ENCODE assay signal across 23 cellular contexts in genomic region chr2:65587779-65588178, GRCh38.
"Had no signal": no experiment of that assay in that cellular context is flagged by ENCODE, and none has a peak within 500 bp of the region (broad histone marks: within the 10 kb centered on the region; RNA-seq: fewer than 3 reads in every experiment).

No MANE protein-coding gene starts in this region.

- H3K27ac ChIP-seq: colonic mucosa, esophagus muscularis mucosa, foreskin keratinocyte, gastrocnemius medialis, heart right ventricle, left lung, lower lobe of right lung had no signal

- H3K36me3 Mint-ChIP-seq: mesothelial cell of epicardium; naive thymus-derived CD4-positive, alpha-beta T cell had no signal

- H3K36me3 ChIP-seq: colonic mucosa, esophagus muscularis mucosa, gastrocnemius medialis, heart right ventricle, left lung, lower lobe of right lung had no signal

- H3K4me3 Mint-ChIP-seq: dendritic cell treated with granulocyte-macrophage colony-stimulating factor and Interleukin-4, amounts not matched to agents 40 ng/mL and 50 ng/mL, for 4 days; effector memory CD8-positive, alpha-beta T cell; mesothelial cell of epicardium; naive thymus-derived CD4-positive, alpha-beta T cell had no signal

- H3K4me1 Mint-ChIP-seq: naive thymus-derived CD4-positive, alpha-beta T cell had no signal

- H3K9me3 Mint-ChIP-seq: dendritic cell treated with granulocyte-macrophage colony-stimulating factor and Interleukin-4, amounts not matched to agents 40 ng/mL and 50 ng/mL, for 4 days had no signal

- H3K4me1 ChIP-seq: colonic mucosa, esophagus muscularis mucosa, foreskin keratinocyte, gastrocnemius medialis, heart right ventricle, left lung, lower lobe of right lung had no signal

- H3K9me3 ChIP-seq: colonic mucosa, gastrocnemius medialis, heart right ventricle, left lung, lower lobe of right lung, mucosa of descending colon had no signal

- H3K27ac Mint-ChIP-seq: dendritic cell treated with granulocyte-macrophage colony-stimulating factor and Interleukin-4, amounts not matched to agents 40 ng/mL and 50 ng/mL, for 4 days; effector memory CD8-positive, alpha-beta T cell; mesothelial cell of epicardium; naive thymus-derived CD4-positive, alpha-beta T cell had no signal

- H3K4me3 ChIP-seq: colonic mucosa, esophagus muscularis mucosa, gastrocnemius medialis, heart right ventricle, left lung, lower lobe of right lung, mucosa of descending colon had no signal

- ATAC-seq: effector memory CD8-positive, alpha-beta T cell; foreskin keratinocyte; gastrocnemius medialis; heart right ventricle; left cardiac atrium; left lung; left ventricle myocardium superior; lower lobe of right lung; mucosa of descending colon; naive thymus-derived CD4-positive, alpha-beta T cell had no signal

- H3K27me3 ChIP-seq: colonic mucosa, esophagus muscularis mucosa, foreskin keratinocyte, gastrocnemius medialis, heart right ventricle, left lung had no signal

- FAIRE-seq: endothelial cell of umbilical vein, islet of Langerhans, keratinocyte had no signal

- DNase-seq: colonic mucosa; cortex of kidney; effector CD8-positive, alpha-beta T cell; effector memory CD8-positive, alpha-beta T cell; foreskin keratinocyte; gastrocnemius medialis; glutamatergic neuron; head of caudate nucleus; heart right ventricle; hippocampal formation; left cardiac atrium; left lung; left ventricle myocardium superior; lower lobe of right lung; mesenchymal stem cell; mucosa of descending colon; naive thymus-derived CD4-positive, alpha-beta T cell had no signal
